In genomic region chr2:144780983-144781382, GRCh38 we compare ENCODE assay signal across 2 cellular contexts.
TF ChIP-seq lines count a peak whose summit lies in the region.

No MANE protein-coding gene starts in this region.

TF ChIP-seq in HepG2, 621 proteins besides CTCF, POLR2A, EP300 and RAD21:
- TF ChIP-seq ATF7 (IDR thresholded peaks at IDR 0.05): peak; percentile 12; the same call in 1 of the 2 replicates
- TF ChIP-seq ATF7 (CRISPR knock-in tag; IDR thresholded peaks at IDR 0.05): no peak
- TF ChIP-seq CREM (IDR thresholded peaks at IDR 0.05): no peak
- TF ChIP-seq CREM (CRISPR knock-in tag; IDR thresholded peaks at IDR 0.05): no peak
- TF ChIP-seq IRF1 (CRISPR knock-in tag; IDR thresholded peaks at IDR 0.05; ENCODE audit: low read depth): no peak
- no peak for TF ChIP-seq HNRNPK (IDR thresholded peaks at IDR 0.05; ENCODE audit: low read depth, low read length, poor library complexity, severe bottlenecking)
- TF ChIP-seq AHDC1 (CRISPR knock-in tag; IDR thresholded peaks at IDR 0.05; ENCODE audit: borderline replicate concordance): no peak
- no peak for TF ChIP-seq MATR3 (CRISPR knock-in tag; IDR thresholded peaks at IDR 0.05)
- 0 out of 2 replicates have a peak, but pooled peaks have one; percentile 19 for TF ChIP-seq CEBPB (IDR thresholded peaks at IDR 0.05; ENCODE audit: borderline replicate concordance, low read depth, low read length)
- TF ChIP-seq SMYD3 (CRISPR knock-in tag; IDR thresholded peaks at IDR 0.05): no peak

TF ChIP-seq in H1, 55 proteins besides CTCF, POLR2A, EP300 and RAD21:
- TF ChIP-seq CBX8 (IDR thresholded peaks at IDR 0.05; ENCODE audit: borderline replicate concordance, low read depth, low read length) (no peak), SP1 (IDR thresholded peaks at IDR 0.05; ENCODE audit: low read depth, low read length) (no peak), HDAC2 (IDR thresholded peaks at IDR 0.05; ENCODE audit: borderline replicate concordance in 1 of 2, low read depth in 2 of 2, low read length in 2 of 2) (no peak), KDM1A (IDR thresholded peaks at IDR 0.05; ENCODE audit: borderline replicate concordance, low read length) (no peak), SUZ12 (IDR thresholded peaks at IDR 0.05; ENCODE audit: low read length) (no peak), TEAD4 (IDR thresholded peaks at IDR 0.05; ENCODE audit: low read depth, low read length) (no peak), JUND (IDR thresholded peaks at IDR 0.05; ENCODE audit: low read length) (no peak)
